8 cellular contexts compared by ENCODE assay signal in the genomic region with DNA sequence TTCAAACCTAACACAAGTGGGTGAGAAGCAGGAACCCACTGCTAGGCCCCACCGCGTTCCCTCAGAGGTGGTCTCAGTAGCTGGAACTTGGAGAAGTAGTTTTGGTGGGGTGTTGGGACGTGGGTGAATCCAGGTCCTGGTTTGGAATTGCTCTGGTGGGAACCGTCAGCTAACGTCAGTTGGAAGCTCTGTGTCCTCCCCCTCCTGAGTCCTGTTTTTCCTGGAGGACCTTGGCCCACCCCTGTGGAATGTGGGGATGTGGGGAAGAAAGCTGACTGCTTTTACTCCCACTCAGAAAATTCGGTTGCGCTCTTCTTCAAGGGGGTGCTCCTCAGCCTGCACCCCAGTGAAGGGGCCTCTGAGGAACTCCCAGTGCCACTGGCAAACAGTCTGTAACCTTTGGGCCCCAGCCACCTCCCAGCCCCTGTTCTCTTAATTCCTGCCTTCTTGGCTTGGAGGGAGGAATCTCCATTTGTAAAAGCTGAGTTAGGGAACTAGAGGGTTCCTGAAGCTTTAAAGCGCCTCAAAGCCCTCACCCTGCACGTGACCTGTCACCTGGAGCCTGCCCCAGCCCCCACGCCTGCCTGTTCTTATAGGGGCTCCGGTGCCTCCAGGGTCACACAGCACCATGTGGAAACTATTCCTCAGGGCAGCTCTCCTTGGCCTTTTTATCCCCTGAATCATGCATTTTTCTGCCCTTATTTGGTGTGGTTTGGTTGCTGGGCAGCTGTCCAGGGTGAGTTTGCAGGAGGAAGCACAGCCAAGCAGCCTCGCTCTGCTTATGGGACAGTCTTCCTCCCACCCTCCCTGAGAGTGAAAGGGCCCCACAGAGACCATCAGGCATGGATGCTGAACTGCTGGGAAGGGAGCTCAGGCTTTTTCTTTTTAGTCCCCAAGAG. TPM values are rescaled to one million over a fixed set of nuclear protein-coding genes. Genes with fewer than 3 reads are reported as not detected.
DNase-seq lines count a peak whose midpoint lies in the region; ATAC-seq and TF ChIP-seq lines count a peak whose summit lies in the region.

No MANE protein-coding gene starts in this region.

- H3K4me3 ChIP-seq in fibroblast of mammary gland (ENCODE audit: control insufficient read depth, low read depth, low read length), result no peak overlapping the region

- H3K27ac Mint-ChIP-seq in nephron (peak overlapping the region; percentile 99 to 100 (median 100)), T-helper 17 cell (no peak overlapping the region)

- no peaks in the 10 kb centered on the region for H3K9me3 ChIP-seq in T-helper 17 cell (ENCODE audit: control insufficient read depth, low read length, poor library complexity, severe bottlenecking)

- H3K27me3 Mint-ChIP-seq in nephron (ENCODE audit: low read depth) (no peaks in the 10 kb centered on the region), T-helper 17 cell (no peaks in the 10 kb centered on the region)

- peaks cover 9% of the 10 kb centered on the region for H3K36me3 Mint-ChIP-seq in nephron (ENCODE audit: low read depth)
- peaks cover 3% of the 10 kb centered on the region for H3K36me3 Mint-ChIP-seq in T-helper 17 cell (ENCODE audit: low read depth)

- peaks cover 74% of the 10 kb centered on the region for H3K4me1 Mint-ChIP-seq in nephron
- peaks cover 6% of the 10 kb centered on the region for H3K4me1 Mint-ChIP-seq in T-helper 17 cell

- TF ChIP-seq CTCF in fibroblast of mammary gland (conservative IDR thresholded peaks at IDR 0.05; ENCODE audit: control insufficient read depth, insufficient read depth, low read depth, low read length), result no peak
- TF ChIP-seq CTCF in nephron (IDR thresholded peaks at IDR 0.05; ENCODE audit: unreplicated experiment in 3 of 3), result peak in 1 of 3 experiments; percentile 4

- H3K9me3 Mint-ChIP-seq in nephron, result no peaks in the 10 kb centered on the region

- no peak for ATAC-seq in HG03354 (IDR thresholded peaks at IDR 0.05; ENCODE audit: poor library complexity, severe bottlenecking, unreplicated experiment)
- ATAC-seq in T-helper 17 cell, result no peak

- DNase-seq in DMS 273 (lab: John Stamatoyannopoulos, UW; ENCODE audit: unreplicated experiment), result peak; percentile 77
- peak; percentile 71 for DNase-seq in SW480 (ENCODE audit: low spot score)
- DNase-seq in fibroblast of mammary gland (ENCODE audit: low read depth), result peak; percentile 98
- DNase-seq in DMS79 treated with DMSO at 0.1 percent for 48 hours (lab: John Stamatoyannopoulos, UW), result no peak
- no peak for DNase-seq in activated naive CD4-positive, alpha-beta T cell treated with anti-CD3 and anti-CD28 coated beads, Interleukin-2, amount 50 U/mL, for 16 hours
- no peak for DNase-seq in T-helper 17 cell

- H3K4me3 Mint-ChIP-seq in nephron (peak overlapping the region; percentile 56 to 64 (median 58)), T-helper 17 cell (no peak overlapping the region)

RNA-seq across cellular contexts. Expression of gene NAGLU, which starts 16.2 kb away (rescaled TPM):
- 10 to 100 TPM; 12.5 to 13.2 TPM for total RNA-seq in T-helper 17 cell

RNA-seq across cellular contexts. Expression of gene HSD17B1, which starts 32.9 kb away (rescaled TPM):
- total RNA-seq in T-helper 17 cell, result 1 to 10 TPM in 1 of 2 donors, under 1 TPM in 1; 0.90 to 1.2 TPM

RNA-seq across cellular contexts. Expression of gene COASY, which starts 42.2 kb away (rescaled TPM):
- total RNA-seq in T-helper 17 cell, result 10 to 100 TPM; 39.1 to 49.4 TPM

RNA-seq across cellular contexts. Expression of gene MLX, which starts 47.1 kb away (rescaled TPM):
- total RNA-seq in T-helper 17 cell, result 10 to 100 TPM; 33.1 to 36.1 TPM

RNA-seq across cellular contexts. Expression of gene PSMC3IP, which starts 57.7 kb away (rescaled TPM):
- total RNA-seq in T-helper 17 cell, result 1 to 10 TPM; 2.4 to 2.6 TPM

Comparison
In these comparisons a context has a peak if more than half of its experiments do, and no peak if none do; other contexts are left out.
1. DNase-seq: peak in DMS 273 (single experiment), SW480 (single experiment) and fibroblast of mammary gland (single experiment); none in DMS79 treated with DMSO at 0.1 percent for 48 hours (single experiment), activated naive CD4-positive, alpha-beta T cell treated with anti-CD3 and anti-CD28 coated beads, Interleukin-2, amount 50 U/mL, for 16 hours (single experiment) and T-helper 17 cell (0 of 3).